12 cellular contexts compared by ENCODE assay signal in genomic region chr11:46675949-46676348, GRCh38. TPM values are rescaled to one million over a fixed set of nuclear protein-coding genes. Genes with fewer than 3 reads are reported as not detected.
DNase-seq lines count a peak whose midpoint lies in the region; ATAC-seq and TF ChIP-seq lines count a peak whose summit lies in the region.
"Had no signal": no experiment of that assay in that cellular context is flagged by ENCODE, and none has a peak within 500 bp of the region (broad histone marks: within the 10 kb centered on the region; RNA-seq: fewer than 3 reads in every experiment).

No MANE protein-coding gene starts in this region.

- no peaks in the 10 kb centered on the region for H3K9me2 ChIP-seq in GM23338 (ENCODE audit: insufficient read depth)

- no peak overlapping the region for H3K4me3 Mint-ChIP-seq in GM23338
- H3K4me3 Mint-ChIP-seq: activated naive CD8-positive, alpha-beta T cell treated with anti-CD3 and anti-CD28 coated beads, Interleukin-2, amount 50 U/mL, for 24 hours had no signal

- DNase-seq in GM23338 (ENCODE audit: low spot score) (no peak), adipocyte (ENCODE audit: low read depth) (no peak), left lung (no peak), spleen (peak; percentile 60), NCI-H524 treated with DMSO at 0.1 percent for 48 hours (lab: John Stamatoyannopoulos, UW) (no peak), D341Med (ENCODE audit: low spot score) (no peak), HT-29 (ENCODE audit: low spot score) (no peak)
- DNase-seq: activated naive CD8-positive, alpha-beta T cell treated with anti-CD3 and anti-CD28 coated beads, Interleukin-2, amount 50 U/mL, for 24 hours; H7; NCI-H1092 had no signal

- H3K4me2 ChIP-seq in GM23338 = no peak overlapping the region

- H3K27me3 Mint-ChIP-seq in GM23338 (ENCODE audit: insufficient read depth, low read depth, poor library complexity) = peaks cover 8% of the 10 kb centered on the region
- H3K27me3 Mint-ChIP-seq: activated naive CD8-positive, alpha-beta T cell treated with anti-CD3 and anti-CD28 coated beads, Interleukin-2, amount 50 U/mL, for 24 hours had no signal

- H4K20me1 ChIP-seq in GM23338 (replicated peaks; ENCODE audit: insufficient read depth) = no peaks in the 10 kb centered on the region

- TF ChIP-seq POLR2A in spleen (IDR thresholded peaks at IDR 0.05) = no peak

- H3K9ac ChIP-seq in adipocyte (ENCODE audit: low read length) = peak overlapping the region; percentile 65

- intact Hi-C loops in left lung (cut with DNase I) (no loop called here), spleen (cut with DNase I; ENCODE audit: low total_unique reads) (no loop called here)

- no peaks in the 10 kb centered on the region for H3K9me3 Mint-ChIP-seq in GM23338
- H3K9me3 Mint-ChIP-seq: activated naive CD8-positive, alpha-beta T cell treated with anti-CD3 and anti-CD28 coated beads, Interleukin-2, amount 50 U/mL, for 24 hours had no signal

- no peak overlapping the region for H2AFZ ChIP-seq in GM23338

- peaks cover 20% of the 10 kb centered on the region for H3K4me1 Mint-ChIP-seq in GM23338

- no peaks in the 10 kb centered on the region for H3K9me3 ChIP-seq in adipocyte (ENCODE audit: control insufficient read depth, low read length)
- H3K9me3 ChIP-seq in left lung = no peaks in the 10 kb centered on the region
- no peaks in the 10 kb centered on the region for H3K9me3 ChIP-seq in spleen

- no peak overlapping the region for H3K4me3 ChIP-seq in GM23338
- H3K4me3 ChIP-seq in adipocyte (ENCODE audit: low read length) = peak overlapping the region; percentile 9
- H3K4me3 ChIP-seq in left lung = no peak overlapping the region
- peak overlapping the region in 1 of 8 donors; percentile 35 for H3K4me3 ChIP-seq in spleen

- H3K27ac ChIP-seq in GM23338 (ENCODE audit: low read depth) (peak overlapping the region; percentile 86), left lung (peak overlapping the region; percentile 83 to 87), spleen (peak overlapping the region; percentile 5 to 90 (median 77))

- no peaks in the 10 kb centered on the region for H3K27me3 ChIP-seq in GM23338 (ENCODE audit: insufficient read depth)
- H3K27me3 ChIP-seq in adipocyte (replicated peaks; ENCODE audit: control insufficient read depth, insufficient read depth, low read length) = no peaks in the 10 kb centered on the region
- H3K27me3 ChIP-seq in left lung = no peaks in the 10 kb centered on the region
- H3K27me3 ChIP-seq in spleen (replicated peaks in 1 of 7) = no peaks in the 10 kb centered on the region

- H3K4me1 ChIP-seq in GM23338 (ENCODE audit: insufficient read depth) = peaks cover 19% of the 10 kb centered on the region
- H3K4me1 ChIP-seq in adipocyte (ENCODE audit: control insufficient read depth, insufficient read depth, low read length) = peaks cover 38% of the 10 kb centered on the region
- peaks cover 23 to 66% of the 10 kb centered on the region in 2 donors for H3K4me1 ChIP-seq in left lung
- H3K4me1 ChIP-seq in spleen = peaks cover 38 to 86% (median 68%) of the 10 kb centered on the region in 6 donors

- peaks cover 22% of the 10 kb centered on the region for H3K36me3 Mint-ChIP-seq in GM23338 (ENCODE audit: low read depth)

- 77 to 89% (median 85%) methylated on average over 7 of the region's 7 CpGs for WGBS in spleen, 5 donors

- H3K36me3 ChIP-seq in GM23338 (ENCODE audit: insufficient read depth) (0 out of 2 replicates have a peak, but pooled peaks cover under 1% of the 10 kb centered on the region), adipocyte (ENCODE audit: control insufficient read depth, insufficient read depth, low read length, severe bottlenecking) (peaks cover 68% of the 10 kb centered on the region), left lung (peaks cover 3 to 75% of the 10 kb centered on the region in 2 donors), spleen (peaks cover 8 to 84% (median 68%) of the 10 kb centered on the region in 6 donors)

- ATAC-seq in GM23338 (no peak), left lung (no peak), GM19395 (IDR thresholded peaks at IDR 0.05; ENCODE audit: unreplicated experiment) (no peak)
- ATAC-seq: activated naive CD8-positive, alpha-beta T cell treated with anti-CD3 and anti-CD28 coated beads, Interleukin-2, amount 50 U/mL, for 24 hours had no signal

- peaks cover 3% of the 10 kb centered on the region; the same call in 1 of the 2 replicates for H3F3A ChIP-seq in GM23338 (replicated peaks; ENCODE audit: low read depth)

- no peak for TF ChIP-seq CTCF in GM23338 (conservative IDR thresholded peaks at IDR 0.05; ENCODE audit: low read depth in 2 of 2)
- TF ChIP-seq CTCF in left lung (IDR thresholded peaks at IDR 0.05) = no peak
- no peak for TF ChIP-seq CTCF in spleen (IDR thresholded peaks at IDR 0.05 in 8 of 11, conservative IDR thresholded peaks at IDR 0.05 in 3 of 11)

- no peaks in the 10 kb centered on the region for H3K79me2 ChIP-seq in GM23338 (replicated peaks; ENCODE audit: insufficient read depth)

- no peak overlapping the region for H3K27ac Mint-ChIP-seq in GM23338

TF ChIP-seq in GM23338, 12 proteins besides CTCF, POLR2A, EP300 and RAD21 (continues in another document):
- TF ChIP-seq JUNB (IDR thresholded peaks at IDR 0.05; ENCODE audit: unreplicated experiment) (no peak), NANOG (IDR thresholded peaks at IDR 0.05; ENCODE audit: borderline replicate concordance) (no peak), CREB1 (CRISPR knock-in tag; IDR thresholded peaks at IDR 0.05; ENCODE audit: low read depth) (no peak), ZNF114 (CRISPR knock-in tag; IDR thresholded peaks at IDR 0.05) (no peak), EZH2 (IDR thresholded peaks at IDR 0.05; ENCODE audit: low read depth, unreplicated experiment) (no peak), ZNF331 (CRISPR knock-in tag; IDR thresholded peaks at IDR 0.05; ENCODE audit: low read depth) (no peak), EZH2phosphoT487 (IDR thresholded peaks at IDR 0.05; ENCODE audit: unreplicated experiment) (no peak), STAT1 (IDR thresholded peaks at IDR 0.05; ENCODE audit: unreplicated experiment) (no peak), REST (IDR thresholded peaks at IDR 0.05; ENCODE audit: unreplicated experiment) (no peak)

RNA-seq across cellular contexts. Expression of gene ARHGAP1, which starts 24.5 kb away (rescaled TPM):
- total RNA-seq in GM23338 (2014; rRNA removed; shearing (Covaris generic)) = 30.4 and 38.1 TPM in 2 replicates
- polyA plus RNA-seq in GM23338 (2016; fragmentation: Nextera tagmentation; extraction: Ambion mirVana) (23.4 and 23.5 TPM in 2 replicates), spleen (10 to 100 TPM; 13.3 to 26.5 (median 15.5) TPM)
- total RNA-seq in left lung (10 to 100 TPM; 81.8 to 90.3 TPM), spleen (100 to 1,000 TPM in 2 of 7 donors, 10 to 100 TPM in 5; 62.5 to 137 (median 88.7) TPM)
- total RNA-seq in HT-29 (2014; rRNA removed; shearing (Covaris generic)) = 28.7 and 29.3 TPM in 2 replicates

RNA-seq across cellular contexts. Expression of gene ZNF408, which starts 24.9 kb away (rescaled TPM):
- 17.2 and 25.6 TPM in 2 replicates for total RNA-seq in GM23338 (2014; rRNA removed; shearing (Covaris generic))
- polyA plus RNA-seq in GM23338 (2016; fragmentation: Nextera tagmentation; extraction: Ambion mirVana) (6.1 and 7.8 TPM in 2 replicates), spleen (10 to 100 TPM in 1 of 3 donors, 1 to 10 TPM in 2; 4.7 to 10.2 (median 6.1) TPM)
- total RNA-seq in left lung (1 to 10 TPM; 5.8 to 8.6 TPM), spleen (10 to 100 TPM in 5 of 7 donors, 1 to 10 TPM in 2; 6.9 to 17.4 (median 10.8) TPM)
- 15.8 and 17.5 TPM in 2 replicates for total RNA-seq in HT-29 (2014; rRNA removed; shearing (Covaris generic))

RNA-seq across cellular contexts. Expression of gene F2, which starts 43.1 kb away (rescaled TPM):
- total RNA-seq in GM23338 (2014; rRNA removed; shearing (Covaris generic)) = 0.21 TPM in 1 of 2 replicates, not detected in the other
- polyA plus RNA-seq in GM23338 (2016; fragmentation: Nextera tagmentation; extraction: Ambion mirVana) = 0.31 TPM in 1 of 2 replicates, not detected in the other
- not detected for total RNA-seq in left lung
- under 1 TPM in 2 of 7 donors, not detected in 5; 0.23 to 0.33 TPM for total RNA-seq in spleen
- under 1 TPM in 1 of 3 donors, not detected in 2; 0.03 TPM for polyA plus RNA-seq in spleen
- 0.38 and 1.7 TPM in 2 replicates for total RNA-seq in HT-29 (2014; rRNA removed; shearing (Covaris generic))
- total RNA-seq: H7, ureter had no signal

RNA-seq across cellular contexts. Expression of gene ATG13, which starts 58.6 kb away (rescaled TPM):
- total RNA-seq in GM23338 (2014; rRNA removed; shearing (Covaris generic)) = 71.1 and 71.4 TPM in 2 replicates
- polyA plus RNA-seq in GM23338 (2016; fragmentation: Nextera tagmentation; extraction: Ambion mirVana) (32.3 and 32.9 TPM in 2 replicates), spleen (10 to 100 TPM; 14.9 to 33.9 (median 15.7) TPM)
- total RNA-seq in left lung (10 to 100 TPM; 54.5 to 55.4 TPM), spleen (100 to 1,000 TPM in 2 of 7 donors, 10 to 100 TPM in 5; 65.4 to 111 (median 88.7) TPM)
- 140 and 152 TPM in 2 replicates for total RNA-seq in HT-29 (2014; rRNA removed; shearing (Covaris generic))

RNA-seq across cellular contexts. Expression of gene HARBI1, which starts 58.9 kb away (rescaled TPM):
- 4.9 and 6.5 TPM in 2 replicates for total RNA-seq in GM23338 (2014; rRNA removed; shearing (Covaris generic))
- polyA plus RNA-seq in GM23338 (2016; fragmentation: Nextera tagmentation; extraction: Ambion mirVana) = 4.2 TPM in 2 replicates
- total RNA-seq in left lung = 1 to 10 TPM; 4.5 to 5.0 TPM
- 1 to 10 TPM; 3.2 to 5.6 (median 4.4) TPM for total RNA-seq in spleen
- polyA plus RNA-seq in spleen = 1 to 10 TPM; 1.4 to 3.4 (median 2.1) TPM
- 8.0 and 8.3 TPM in 2 replicates for total RNA-seq in HT-29 (2014; rRNA removed; shearing (Covaris generic))
